8 cellular contexts compared by ENCODE assay signal in the genomic region with DNA sequence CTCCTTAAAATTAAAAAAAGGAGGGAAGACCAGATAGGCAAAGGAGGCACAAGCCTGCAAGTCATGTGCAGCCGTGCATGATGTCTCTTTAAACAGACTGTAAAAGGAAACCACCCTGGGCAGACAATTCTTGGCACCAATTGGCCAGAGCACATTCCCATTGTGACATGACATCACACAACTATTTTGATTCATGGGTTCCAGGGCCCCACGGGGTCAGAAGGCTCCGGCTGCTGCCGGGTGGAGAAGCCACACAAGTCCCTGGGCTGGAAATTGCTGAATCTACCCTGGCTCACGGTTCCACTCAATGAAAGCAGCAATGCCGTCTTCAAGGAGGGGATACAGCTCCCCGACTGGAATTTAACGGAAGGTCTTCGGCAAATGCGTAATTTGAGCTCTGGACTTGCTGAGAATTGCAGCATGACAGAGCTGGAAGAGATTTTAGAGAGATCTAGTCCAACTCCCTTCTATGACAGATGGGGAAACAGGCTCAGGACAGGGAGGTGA.
DNase-seq lines count a peak whose midpoint lies in the region; ATAC-seq lines count a peak whose summit lies in the region.

No MANE protein-coding gene starts in this region.

- ATAC-seq in HG02763 (IDR thresholded peaks at IDR 0.05; ENCODE audit: unreplicated experiment): no peak

- no peak overlapping the region for H3K27ac Mint-ChIP-seq in activated naive CD8-positive, alpha-beta T cell treated with anti-CD3 and anti-CD28 coated beads for 36 hours

- H3K4me1 Mint-ChIP-seq in activated naive CD8-positive, alpha-beta T cell treated with anti-CD3 and anti-CD28 coated beads for 36 hours: peaks cover 12% of the 10 kb centered on the region

- peaks cover 2% of the 10 kb centered on the region for H3K36me3 Mint-ChIP-seq in activated naive CD8-positive, alpha-beta T cell treated with anti-CD3 and anti-CD28 coated beads for 36 hours

- no peaks in the 10 kb centered on the region for H3K27me3 Mint-ChIP-seq in activated naive CD8-positive, alpha-beta T cell treated with anti-CD3 and anti-CD28 coated beads for 36 hours

- H3K27me3 ChIP-seq in endocrine pancreas (ENCODE audit: control insufficient read depth, insufficient read depth, low read length): no peaks in the 10 kb centered on the region
- H3K27me3 ChIP-seq in muscle layer of colon (ENCODE audit: control insufficient read depth in 1 of 2, insufficient read depth in 2 of 2, low read length in 2 of 2): no peaks in the 10 kb centered on the region

- peak overlapping the region; percentile 40 for H3K4me3 ChIP-seq in endocrine pancreas (ENCODE audit: control insufficient read depth, insufficient read depth, low read length)
- H3K4me3 ChIP-seq in muscle layer of colon (ENCODE audit: low read depth in 1 of 2, low read length in 2 of 2): peak overlapping the region; percentile 58 to 74

- DNase-seq in H4 (ENCODE audit: low spot score): peak; percentile 95
- DNase-seq in NCI-H69 (lab: John Stamatoyannopoulos, UW): peak; percentile 100
- DNase-seq in activated CD4-positive, CD25-positive, alpha-beta regulatory T cell treated with anti-CD3 and anti-CD28 coated beads, Interleukin-2, amount 50 U/mL, for 72 hours: no peak
- DNase-seq in activated naive CD8-positive, alpha-beta T cell treated with anti-CD3 and anti-CD28 coated beads for 36 hours: no peak
- no peak for DNase-seq in midbrain (lab: John Stamatoyannopoulos, UW)

- H3K9me3 Mint-ChIP-seq in activated naive CD8-positive, alpha-beta T cell treated with anti-CD3 and anti-CD28 coated beads for 36 hours: no peaks in the 10 kb centered on the region

- H3K36me3 ChIP-seq in endocrine pancreas (ENCODE audit: control insufficient read depth, insufficient read depth, low read length): no peaks in the 10 kb centered on the region
- no peaks in the 10 kb centered on the region for H3K36me3 ChIP-seq in muscle layer of colon (ENCODE audit: insufficient read depth, low read length)

- no peaks in the 10 kb centered on the region for H3K9me3 ChIP-seq in endocrine pancreas (ENCODE audit: control insufficient read depth, low read length)
- no peaks in the 10 kb centered on the region for H3K9me3 ChIP-seq in muscle layer of colon (ENCODE audit: low read length)

- no peak overlapping the region for H3K4me3 Mint-ChIP-seq in activated naive CD8-positive, alpha-beta T cell treated with anti-CD3 and anti-CD28 coated beads for 36 hours

- H3K27ac ChIP-seq in muscle layer of colon (ENCODE audit: low read depth, low read length): peak overlapping the region; percentile 73

- H3K4me1 ChIP-seq in endocrine pancreas (ENCODE audit: control insufficient read depth, insufficient read depth, low read length): no peaks in the 10 kb centered on the region
- H3K4me1 ChIP-seq in muscle layer of colon (ENCODE audit: insufficient read depth, low read length): peaks cover 14% of the 10 kb centered on the region

- no peak overlapping the region for H3K9ac ChIP-seq in endocrine pancreas (ENCODE audit: control insufficient read depth, insufficient read depth, low read length)
- H3K9ac ChIP-seq in muscle layer of colon (ENCODE audit: low read length): no peak overlapping the region

Comparison
In these comparisons a context has a peak if more than half of its experiments do, and no peak if none do; other contexts are left out.
1. DNase-seq: peak in H4 (single experiment) and NCI-H69 (single experiment); none in activated CD4-positive, CD25-positive, alpha-beta regulatory T cell treated with anti-CD3 and anti-CD28 coated beads, Interleukin-2, amount 50 U/mL, for 72 hours (single experiment), activated naive CD8-positive, alpha-beta T cell treated with anti-CD3 and anti-CD28 coated beads for 36 hours (single experiment) and midbrain (single experiment).